In the genomic region with DNA sequence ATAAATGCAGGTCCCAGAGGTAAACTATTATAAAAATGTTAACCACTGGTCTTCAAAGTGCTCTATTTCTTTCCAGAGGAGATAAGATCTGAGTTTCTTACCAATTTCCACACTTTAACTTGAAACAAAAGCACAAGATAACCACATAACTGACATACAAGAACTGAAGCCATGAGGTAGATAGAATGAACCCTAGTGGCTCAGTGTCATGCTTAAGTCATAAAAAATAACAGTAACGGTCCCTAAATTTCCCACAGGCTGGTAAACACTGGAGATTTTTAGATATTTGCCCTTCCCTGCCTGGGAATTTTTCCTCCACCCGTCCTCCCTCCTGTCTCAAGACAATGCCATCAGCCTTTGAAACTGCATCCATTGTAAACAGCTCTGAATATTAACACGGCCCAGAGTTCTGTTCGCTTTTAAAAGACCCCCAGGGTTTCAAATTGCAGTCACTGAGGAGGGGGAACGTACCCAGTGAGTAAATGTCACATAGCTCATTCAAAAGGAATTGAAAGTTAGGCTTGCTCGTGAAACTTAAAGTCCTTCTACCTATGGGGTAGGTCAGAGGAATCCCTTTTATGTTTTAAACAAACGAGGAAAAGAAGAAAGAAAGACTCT, we compare ENCODE assay signal across 13 cellular contexts. TPM values are rescaled to one million over a fixed set of nuclear protein-coding genes. Genes with fewer than 3 reads are reported as not detected.
DNase-seq lines count a peak whose midpoint lies in the region; ATAC-seq and TF ChIP-seq lines count a peak whose summit lies in the region.
"Had no signal": no experiment of that assay in that cellular context is flagged by ENCODE, and none has a peak within 500 bp of the region (broad histone marks: within the 10 kb centered on the region; RNA-seq: fewer than 3 reads in every experiment).

No MANE protein-coding gene starts in this region.

- peaks cover 29% of the 10 kb centered on the region for H3K27me3 Mint-ChIP-seq in brain

- peak overlapping the region; percentile 67 to 99 (median 76) for H3K27ac Mint-ChIP-seq in brain
- H3K27ac Mint-ChIP-seq: B cell had no signal

- ATAC-seq in Right ventricle myocardium superior (ENCODE audit: poor library complexity), result no peak

- H3K4me1 Mint-ChIP-seq in brain, result peaks cover 90% of the 10 kb centered on the region

- DNase-seq in right atrium auricular region (ENCODE audit: low spot score) (no peak), Right ventricle myocardium superior (no peak), NCI-H1436 treated with DMSO at 0.1 percent for 48 hours (lab: John Stamatoyannopoulos, UW) (no peak), head of caudate nucleus (no peak), SJCRH30 (no peak), suprapubic skin (ENCODE audit: low spot score in 2 of 2) (no peak)
- DNase-seq: cerebellar nuclear complex, NCI-H226, SIG-M5 had no signal

- TF ChIP-seq EP300 in suprapubic skin (IDR thresholded peaks at IDR 0.05), result no peak

- no peaks in the 10 kb centered on the region for H3K9me3 Mint-ChIP-seq in brain

- no peaks in the 10 kb centered on the region for H3K27me3 ChIP-seq in right atrium auricular region
- H3K27me3 ChIP-seq in muscle layer of duodenum (ENCODE audit: low read depth, low read length), result no peaks in the 10 kb centered on the region
- H3K27me3 ChIP-seq in SJCRH30, result no peaks in the 10 kb centered on the region
- H3K27me3 ChIP-seq in suprapubic skin, result no peaks in the 10 kb centered on the region
- H3K27me3 ChIP-seq: neutrophil had no signal

- TF ChIP-seq CTCF in right atrium auricular region (IDR thresholded peaks at IDR 0.05) (no peak), brain (conservative IDR thresholded peaks at IDR 0.05) (no peak), suprapubic skin (IDR thresholded peaks at IDR 0.05) (no peak)

- no peak overlapping the region for H3K4me3 ChIP-seq in right atrium auricular region
- H3K4me3 ChIP-seq in muscle layer of duodenum (ENCODE audit: low read depth in 1 of 2, low read length in 2 of 2), result peak overlapping the region in 1 of 2 donors; percentile 30
- no peak overlapping the region for H3K4me3 ChIP-seq in SJCRH30
- no peak overlapping the region for H3K4me3 ChIP-seq in suprapubic skin

- no peaks in the 10 kb centered on the region for H3K36me3 Mint-ChIP-seq in brain

- H3K4me1 ChIP-seq in right atrium auricular region (peaks cover 0 to 82% of the 10 kb centered on the region in 2 donors), muscle layer of duodenum (ENCODE audit: control insufficient read depth in 1 of 2, insufficient read depth in 2 of 2, low read length in 2 of 2) (peaks cover 32 to 55% of the 10 kb centered on the region in 2 donors), SJCRH30 (peaks cover 11% of the 10 kb centered on the region; the same call in 1 of the 2 replicates), suprapubic skin (peaks cover 85% of the 10 kb centered on the region)

- H3K9me3 ChIP-seq in right atrium auricular region (no peaks in the 10 kb centered on the region), muscle layer of duodenum (ENCODE audit: control insufficient read depth in 1 of 2, low read length in 2 of 2) (no peaks in the 10 kb centered on the region), SJCRH30 (replicated peaks) (no peaks in the 10 kb centered on the region), suprapubic skin (no peaks in the 10 kb centered on the region)
- H3K9me3 ChIP-seq: neutrophil had no signal

- peak overlapping the region; percentile 95 to 98 for H3K27ac ChIP-seq in right atrium auricular region
- H3K27ac ChIP-seq in muscle layer of duodenum (ENCODE audit: low read length), result peak overlapping the region; percentile 93
- no peak overlapping the region for H3K27ac ChIP-seq in SJCRH30
- H3K27ac ChIP-seq in suprapubic skin, result no peak overlapping the region
- H3K27ac ChIP-seq: neutrophil had no signal

- TF ChIP-seq POLR2A in suprapubic skin (IDR thresholded peaks at IDR 0.05), result no peak

- intact Hi-C loops in Right ventricle myocardium superior (cut with DNase I), result no loop called here
- intact Hi-C loops in head of caudate nucleus (cut with DNase I), result no loop called here

- WGBS in suprapubic skin, result 53% methylated on average over 7 of the region's 7 CpGs

- H3K4me3 Mint-ChIP-seq in brain, result peak overlapping the region; percentile 64 to 99 (median 96)
- H3K4me3 Mint-ChIP-seq: B cell had no signal

- no peaks in the 10 kb centered on the region for H3K36me3 ChIP-seq in right atrium auricular region
- H3K36me3 ChIP-seq in muscle layer of duodenum (ENCODE audit: control insufficient read depth in 1 of 2, insufficient read depth in 2 of 2, low read length in 2 of 2), result no peaks in the 10 kb centered on the region
- no peaks in the 10 kb centered on the region for H3K36me3 ChIP-seq in SJCRH30
- H3K36me3 ChIP-seq in suprapubic skin, result no peaks in the 10 kb centered on the region
- H3K36me3 ChIP-seq: neutrophil had no signal

RNA-seq across cellular contexts. Expression of gene LRIG1, which starts 5.7 kb away (rescaled TPM):
- 100 to 1,000 TPM; 147 to 179 TPM for total RNA-seq in right atrium auricular region
- 93.9 TPM for total RNA-seq in Right ventricle myocardium superior
- polyA plus RNA-seq in brain (ENCODE audit: insufficient read depth, low read depth, low replicate concordance), result 53.8 TPM
- 16.9 and 17.4 TPM in 2 replicates for total RNA-seq in SJCRH30 (2014; rRNA removed; shearing (Covaris generic))
- 10 to 100 TPM; 69.1 to 88.0 (median 78.9) TPM for total RNA-seq in suprapubic skin

Comparison
In these comparisons a context has a peak if more than half of its experiments do, and no peak if none do; other contexts are left out.
1. H3K27ac ChIP-seq: peak in right atrium auricular region (2 of 2) and muscle layer of duodenum (single experiment); none in SJCRH30 (single experiment) and suprapubic skin (single experiment).